In genomic region chr20:50056951-50057403, GRCh38 we compare ENCODE assay signal across 21 cellular contexts.
"Had no signal": no experiment of that assay in that cellular context is flagged by ENCODE, and none has a peak within 500 bp of the region (broad histone marks: within the 10 kb centered on the region; RNA-seq: fewer than 3 reads in every experiment).

No MANE protein-coding gene starts in this region.

- H3K27me3 Mint-ChIP-seq: activated B cell treated with CpG ODN at 0.5 μM for 24 hours had no signal

- DNase-seq: activated B cell treated with CpG ODN at 0.5 μM for 24 hours; activated CD4-positive, alpha-beta memory T cell treated with anti-CD3 and anti-CD28 coated beads, Interleukin-2, amount 10 ng/mL, durations not matched to agents 7 days and 5 days; activated CD4-positive, alpha-beta T cell treated with anti-CD3 and anti-CD28 coated beads for 4 hours; activated CD8-positive, alpha-beta memory T cell treated with anti-CD3 and anti-CD28 coated beads, Interleukin-2, amount 10 ng/mL, durations not matched to agents 7 days and 5 days; activated naive CD4-positive, alpha-beta T cell treated with Interleukin-2 at 50 U/mL for 16 hours; activated naive CD8-positive, alpha-beta T cell treated with anti-CD3 and anti-CD28 coated beads, Interleukin-2, amount 10 ng/mL, durations not matched to agents 7 days and 5 days; amygdala; effector CD8-positive, alpha-beta T cell; left cardiac atrium; mesendoderm; naive thymus-derived CD8-positive, alpha-beta T cell; posterior cingulate gyrus; stimulated activated CD8-positive, alpha-beta memory T cell treated with anti-CD3 and anti-CD28 coated beads, Interleukin-4, amount 100 ng/mL, for 48 hours; stimulated activated naive CD4-positive, alpha-beta T cell; T-helper 9 cell; tibial artery; uterus had no signal

- H3K4me3 Mint-ChIP-seq: activated B cell treated with CpG ODN at 0.5 μM for 24 hours; activated CD4-positive, alpha-beta memory T cell treated with anti-CD3 and anti-CD28 coated beads, Interleukin-2, amount 10 ng/mL, durations not matched to agents 7 days and 5 days; activated CD8-positive, alpha-beta memory T cell treated with anti-CD3 and anti-CD28 coated beads, Interleukin-2, amount 10 ng/mL, durations not matched to agents 7 days and 5 days; activated naive CD8-positive, alpha-beta T cell treated with anti-CD3 and anti-CD28 coated beads, Interleukin-2, amount 10 ng/mL, durations not matched to agents 7 days and 5 days; dendritic cell treated with granulocyte-macrophage colony-stimulating factor and Interleukin-4, amounts not matched to agents 40 ng/mL and 50 ng/mL, for 4 days; naive thymus-derived CD8-positive, alpha-beta T cell had no signal

- H3K4me3 ChIP-seq: cardiac muscle cell, tibial artery, uterus had no signal

- ATAC-seq: activated CD8-positive, alpha-beta memory T cell treated with anti-CD3 and anti-CD28 coated beads, Interleukin-2, amount 10 ng/mL, durations not matched to agents 7 days and 5 days; left cardiac atrium; naive thymus-derived CD8-positive, alpha-beta T cell had no signal

- H3K27ac Mint-ChIP-seq: activated B cell treated with CpG ODN at 0.5 μM for 24 hours; activated CD4-positive, alpha-beta memory T cell treated with anti-CD3 and anti-CD28 coated beads, Interleukin-2, amount 10 ng/mL, durations not matched to agents 7 days and 5 days; activated CD8-positive, alpha-beta memory T cell treated with anti-CD3 and anti-CD28 coated beads, Interleukin-2, amount 10 ng/mL, durations not matched to agents 7 days and 5 days; activated T-helper 2 cell treated with anti-CD3 and anti-CD28 coated beads, Interferon-gamma antibody, Interleukin-2, Interleukin-4, amounts not matched to agents 10 μg/mL and 5 μg/mL and 100 μg/mL, durations not matched to agents 14 hours and 24 hours and 36 hours; dendritic cell treated with granulocyte-macrophage colony-stimulating factor and Interleukin-4, amounts not matched to agents 40 ng/mL and 50 ng/mL, for 4 days; naive thymus-derived CD8-positive, alpha-beta T cell had no signal

- H3K36me3 ChIP-seq: cardiac muscle cell, neutrophil, tibial artery, uterus had no signal

- H3K9me3 Mint-ChIP-seq: activated B cell treated with CpG ODN at 0.5 μM for 24 hours; activated CD4-positive, alpha-beta memory T cell treated with anti-CD3 and anti-CD28 coated beads, Interleukin-2, amount 10 ng/mL, durations not matched to agents 7 days and 5 days; activated naive CD8-positive, alpha-beta T cell treated with anti-CD3 and anti-CD28 coated beads, Interleukin-2, amount 10 ng/mL, durations not matched to agents 7 days and 5 days; activated T-helper 2 cell treated with anti-CD3 and anti-CD28 coated beads, Interferon-gamma antibody, Interleukin-2, Interleukin-4, amounts not matched to agents 10 μg/mL and 5 μg/mL and 100 μg/mL, durations not matched to agents 14 hours and 24 hours and 36 hours; dendritic cell treated with granulocyte-macrophage colony-stimulating factor and Interleukin-4, amounts not matched to agents 40 ng/mL and 50 ng/mL, for 4 days; naive thymus-derived CD8-positive, alpha-beta T cell had no signal

- H3K27ac ChIP-seq: cardiac muscle cell, neutrophil, tibial artery, uterus had no signal

- H3K4me1 ChIP-seq: uterus had no signal

- H3K9me3 ChIP-seq: neutrophil, tibial artery, uterus had no signal

- H3K27me3 ChIP-seq: cardiac muscle cell, uterus had no signal

- H3K36me3 Mint-ChIP-seq: activated CD8-positive, alpha-beta memory T cell treated with anti-CD3 and anti-CD28 coated beads, Interleukin-2, amount 10 ng/mL, durations not matched to agents 7 days and 5 days; activated naive CD8-positive, alpha-beta T cell treated with anti-CD3 and anti-CD28 coated beads, Interleukin-2, amount 10 ng/mL, durations not matched to agents 7 days and 5 days; naive thymus-derived CD8-positive, alpha-beta T cell had no signal
